ENCODE assay signal across 8 cellular contexts in genomic region chr3:138187296-138188012, GRCh38. TPM values are rescaled to one million over a fixed set of nuclear protein-coding genes. Genes with fewer than 3 reads are reported as not detected.
DNase-seq lines count a peak whose midpoint lies in the region; ATAC-seq and TF ChIP-seq lines count a peak whose summit lies in the region.

ARMC8 (plus strand) TSS chr3:138187301; CDS start chr3:138187555, 254 bp downstream.

- H3K4me3 Mint-ChIP-seq in activated CD4-positive, alpha-beta T cell treated with anti-CD3 and anti-CD28 coated beads, Interleukin-2, amount 10 ng/mL, durations not matched to agents 24 days and 14 days, result peak within 1 kb of the TSS; percentile 92
- H3K4me3 Mint-ChIP-seq in endothelial cell (ENCODE audit: unreplicated experiment) (peak within 1 kb of the TSS; percentile 96), mesothelial cell of epicardium (peak within 1 kb of the TSS; percentile 95)

- H3K27ac ChIP-seq in A673 (ENCODE audit: low read depth, low read length, poor library complexity, severe bottlenecking) (peak within 1 kb of the TSS; percentile 99), thymus (ENCODE audit: low read depth) (peak within 1 kb of the TSS; percentile 92)

- POLR2A ChIA-PET in A673 (lab: Charles Lee; ENCODE audit: low non-redundant PET), result no interaction called here

- H3K4me3 ChIP-seq in A673 (ENCODE audit: low read depth, low read length, poor library complexity, severe bottlenecking), result peak within 1 kb of the TSS; percentile 92
- H3K4me3 ChIP-seq in GM12865 (ENCODE audit: low read depth, low read length), result peak within 1 kb of the TSS; percentile 78
- H3K4me3 ChIP-seq in thymus (ENCODE audit: low read length), result peak within 1 kb of the TSS; percentile 84

- H3K27me3 Mint-ChIP-seq in activated CD4-positive, alpha-beta T cell treated with anti-CD3 and anti-CD28 coated beads, Interleukin-2, amount 10 ng/mL, durations not matched to agents 24 days and 14 days, result peaks cover 16% of the 10 kb centered on the region
- peaks cover 3% of the 10 kb centered on the region for H3K27me3 Mint-ChIP-seq in endothelial cell (ENCODE audit: unreplicated experiment)
- peaks cover 2% of the 10 kb centered on the region for H3K27me3 Mint-ChIP-seq in mesothelial cell of epicardium (ENCODE audit: low read depth)

- CTCF ChIA-PET in A673 (lab: Charles Lee), result no interaction called here

- DNase-seq in A673 (ENCODE audit: low spot score) (peak; percentile 61), GM12865 (ENCODE audit: low read depth) (peak; percentile 62), NCI-H146 (lab: John Stamatoyannopoulos, UW) (peak; percentile 87), endothelial cell (ENCODE audit: low spot score) (peak; percentile 56), mesothelial cell of epicardium (ENCODE audit: low spot score in 2 of 2, unreplicated experiment in 2 of 2) (peak; percentile 34 to 70)
- DNase-seq in activated CD4-positive, alpha-beta T cell treated with anti-CD3 and anti-CD28 coated beads, Interleukin-2, amount 10 ng/mL, durations not matched to agents 24 days and 14 days, result no peak

- peak within 1 kb of the TSS; percentile 96 for H3K27ac Mint-ChIP-seq in activated CD4-positive, alpha-beta T cell treated with anti-CD3 and anti-CD28 coated beads, Interleukin-2, amount 10 ng/mL, durations not matched to agents 24 days and 14 days
- H3K27ac Mint-ChIP-seq in endothelial cell (ENCODE audit: unreplicated experiment) (peak within 1 kb of the TSS; percentile 98), mesothelial cell of epicardium (peak within 1 kb of the TSS; percentile 100)

- H3K4me1 ChIP-seq in A673 (ENCODE audit: insufficient read depth, low read length, poor library complexity, severe bottlenecking), result peaks cover 10% of the 10 kb centered on the region
- H3K4me1 ChIP-seq in thymus (ENCODE audit: control insufficient read depth, insufficient read depth, low read length), result peaks cover 4% of the 10 kb centered on the region

- H3K9me3 ChIP-seq in A673 (ENCODE audit: low read depth, low read length, poor library complexity, severe bottlenecking) (no peaks in the 10 kb centered on the region), thymus (ENCODE audit: control insufficient read depth) (no peaks in the 10 kb centered on the region)

- H3K27me3 ChIP-seq in A673 (replicated peaks; ENCODE audit: insufficient read depth, low read depth, low read length, poor library complexity) (no peaks in the 10 kb centered on the region), thymus (ENCODE audit: control insufficient read depth, insufficient read depth) (peaks cover 7% of the 10 kb centered on the region)

- TF ChIP-seq CTCF in A673 (conservative IDR thresholded peaks at IDR 0.05; ENCODE audit: low read depth, low read length) (no peak), GM12865 (IDR thresholded peaks at IDR 0.05; ENCODE audit: insufficient read depth, low read depth, low read length, missing control alignments) (no peak), endothelial cell (IDR thresholded peaks at IDR 0.05; ENCODE audit: unreplicated experiment) (no peak), mesothelial cell of epicardium (IDR thresholded peaks at IDR 0.05; ENCODE audit: unreplicated experiment) (no peak)

- H3K9me3 Mint-ChIP-seq in activated CD4-positive, alpha-beta T cell treated with anti-CD3 and anti-CD28 coated beads, Interleukin-2, amount 10 ng/mL, durations not matched to agents 24 days and 14 days, result no peaks in the 10 kb centered on the region
- no peaks in the 10 kb centered on the region for H3K9me3 Mint-ChIP-seq in endothelial cell (ENCODE audit: unreplicated experiment)
- H3K9me3 Mint-ChIP-seq in mesothelial cell of epicardium, result peaks cover 6% of the 10 kb centered on the region

- ATAC-seq in HG02623 (IDR thresholded peaks at IDR 0.05; ENCODE audit: unreplicated experiment), result peak; percentile 46

- peaks cover 31% of the 10 kb centered on the region for H3K4me1 Mint-ChIP-seq in activated CD4-positive, alpha-beta T cell treated with anti-CD3 and anti-CD28 coated beads, Interleukin-2, amount 10 ng/mL, durations not matched to agents 24 days and 14 days
- H3K4me1 Mint-ChIP-seq in endothelial cell (ENCODE audit: unreplicated experiment) (peaks cover 7% of the 10 kb centered on the region), mesothelial cell of epicardium (peaks cover 23% of the 10 kb centered on the region)

- H3K36me3 ChIP-seq in A673 (ENCODE audit: insufficient read depth, low read length, poor library complexity, severe bottlenecking) (peaks cover 7% of the 10 kb centered on the region), thymus (ENCODE audit: control insufficient read depth, insufficient read depth) (no peaks in the 10 kb centered on the region)

- no TSS peak for BruUV-seq in A673 (replicated peaks; lab: Mats Ljungman, UMichigan)

- intact Hi-C loops in A673 (cut with micrococcal nuclease; ENCODE audit: unreplicated experiment), result loop anchor here (5.0 kb wide), 1 partner anchor 145 kb away; no protein-coding TSS in a partner anchor
- intact Hi-C loops in activated CD4-positive, alpha-beta T cell treated with anti-CD3 and anti-CD28 coated beads, Interleukin-2, amount 10 ng/mL, durations not matched to agents 24 days and 14 days (cut with micrococcal nuclease), result loop anchor here (1.0 to 10.0 kb wide), 5 partner anchors 13 to 1167 kb away; partner anchors contain the start of genes DBR1 and NME9

- WGBS in thymus, result under 1% methylated on average over 59 of the region's 59 CpGs

- H3K36me3 Mint-ChIP-seq in activated CD4-positive, alpha-beta T cell treated with anti-CD3 and anti-CD28 coated beads, Interleukin-2, amount 10 ng/mL, durations not matched to agents 24 days and 14 days (ENCODE audit: low read depth), result peaks cover 14% of the 10 kb centered on the region
- no peaks in the 10 kb centered on the region for H3K36me3 Mint-ChIP-seq in endothelial cell (ENCODE audit: low read depth, unreplicated experiment)
- H3K36me3 Mint-ChIP-seq in mesothelial cell of epicardium, result peaks cover 9% of the 10 kb centered on the region

RNA-seq across cellular contexts. Expression of gene ARMC8, which starts in this region (rescaled TPM):
- total RNA-seq in A673 (2021) (48.0 and 55.8 TPM in 2 replicates), endothelial cell (ENCODE audit: unreplicated experiment) (39.6 TPM), mesothelial cell of epicardium (48.8 to 53.2 TPM (median 50.6 TPM) in 3 replicates)
- total RNA-seq in activated CD4-positive, alpha-beta T cell treated with anti-CD3 and anti-CD28 coated beads, Interleukin-2, amount 10 ng/mL, durations not matched to agents 24 days and 14 days, result 46.0 and 48.1 TPM in 2 replicates
- 29.2 TPM for polyA plus RNA-seq in thymus
